15 cellular contexts compared by ENCODE assay signal in genomic region chr4:65046496-65047101, GRCh38.
DNase-seq lines count a peak whose midpoint lies in the region; ATAC-seq and TF ChIP-seq lines count a peak whose summit lies in the region.
"Had no signal": no experiment of that assay in that cellular context is flagged by ENCODE, and none has a peak within 500 bp of the region (broad histone marks: within the 10 kb centered on the region; RNA-seq: fewer than 3 reads in every experiment).

No MANE protein-coding gene starts in this region.

- H3K27me3 ChIP-seq in SJCRH30 = no peaks in the 10 kb centered on the region; the same call in 1 of the 2 replicates
- H3K27me3 ChIP-seq in foreskin keratinocyte = no peaks in the 10 kb centered on the region
- H3K27me3 ChIP-seq: cardiac muscle cell had no signal

- H3K27ac Mint-ChIP-seq in mesothelial cell of epicardium = no peak overlapping the region
- H3K27ac Mint-ChIP-seq: activated CD4-positive, alpha-beta memory T cell treated with anti-CD3 and anti-CD28 coated beads for 36 hours; stimulated activated effector memory CD8-positive, alpha-beta T cell treated with anti-CD3 and anti-CD28 coated beads, Interleukin-12 subunit alpha, Interleukin-12 subunit beta, amount 100 ng/mL, for 72 hours had no signal

- H3K4me1 ChIP-seq in SJCRH30 (peaks cover 5% of the 10 kb centered on the region; the same call in 1 of the 2 replicates), foreskin keratinocyte (no peaks in the 10 kb centered on the region)

- H3K36me3 ChIP-seq in SJCRH30 = no peaks in the 10 kb centered on the region
- H3K36me3 ChIP-seq: cardiac muscle cell had no signal

- ATAC-seq in foreskin keratinocyte (peak; percentile 88), HG03097 (IDR thresholded peaks at IDR 0.05; ENCODE audit: low FRiP score, unreplicated experiment) (no peak)
- ATAC-seq: stimulated activated effector memory CD8-positive, alpha-beta T cell treated with anti-CD3 and anti-CD28 coated beads, Interleukin-12 subunit alpha, Interleukin-12 subunit beta, amount 100 ng/mL, for 72 hours had no signal

- H3K36me3 Mint-ChIP-seq in mesothelial cell of epicardium = no peaks in the 10 kb centered on the region
- H3K36me3 Mint-ChIP-seq: activated CD4-positive, alpha-beta memory T cell treated with anti-CD3 and anti-CD28 coated beads for 36 hours; stimulated activated effector memory CD8-positive, alpha-beta T cell treated with anti-CD3 and anti-CD28 coated beads, Interleukin-12 subunit alpha, Interleukin-12 subunit beta, amount 100 ng/mL, for 72 hours had no signal

- DNase-seq in Ammon's horn (ENCODE audit: low spot score) = peak; percentile 4
- peak; percentile 34 for DNase-seq in HT1080 (ENCODE audit: low read depth)
- DNase-seq in SJCRH30 = peak; percentile 27 to 51
- peak; percentile 57 to 69 for DNase-seq in foreskin keratinocyte
- DNase-seq in NCI-H524 treated with DMSO at 0.1 percent for 48 hours (lab: John Stamatoyannopoulos, UW) = no peak
- no peak for DNase-seq in NCI-H1930 (lab: John Stamatoyannopoulos, UW)
- DNase-seq in mesothelial cell of epicardium (ENCODE audit: low spot score in 2 of 2, unreplicated experiment in 2 of 2) = no peak
- DNase-seq: activated CD4-positive, alpha-beta memory T cell treated with anti-CD3 and anti-CD28 coated beads for 36 hours; activated effector memory CD4-positive, alpha-beta T cell treated with Interleukin-2 at 50 U/mL for 16 hours; KG1; RPMI8226; stimulated activated CD4-positive, alpha-beta T cell treated with anti-CD3 and anti-CD28 coated beads, Interleukin-2, amount 100 ng/mL, for 48 hours had no signal

- no peak overlapping the region for H3K4me3 Mint-ChIP-seq in mesothelial cell of epicardium
- H3K4me3 Mint-ChIP-seq: activated CD4-positive, alpha-beta memory T cell treated with anti-CD3 and anti-CD28 coated beads for 36 hours; stimulated activated effector memory CD8-positive, alpha-beta T cell treated with anti-CD3 and anti-CD28 coated beads, Interleukin-12 subunit alpha, Interleukin-12 subunit beta, amount 100 ng/mL, for 72 hours had no signal

- peaks cover 40% of the 10 kb centered on the region for H3K4me1 Mint-ChIP-seq in mesothelial cell of epicardium
- H3K4me1 Mint-ChIP-seq: stimulated activated effector memory CD8-positive, alpha-beta T cell treated with anti-CD3 and anti-CD28 coated beads, Interleukin-12 subunit alpha, Interleukin-12 subunit beta, amount 100 ng/mL, for 72 hours had no signal

- H3K27ac ChIP-seq in SJCRH30 (no peak overlapping the region), foreskin keratinocyte (no peak overlapping the region)
- H3K27ac ChIP-seq: cardiac muscle cell had no signal

- no peaks in the 10 kb centered on the region for H3K27me3 Mint-ChIP-seq in mesothelial cell of epicardium (ENCODE audit: low read depth)
- H3K27me3 Mint-ChIP-seq: activated CD4-positive, alpha-beta memory T cell treated with anti-CD3 and anti-CD28 coated beads for 36 hours had no signal

- no peaks in the 10 kb centered on the region for H3K9me3 Mint-ChIP-seq in mesothelial cell of epicardium

- no peaks in the 10 kb centered on the region for H3K9me3 ChIP-seq in SJCRH30 (replicated peaks)

- H3K4me3 ChIP-seq in SJCRH30 = no peak overlapping the region
- H3K4me3 ChIP-seq: cardiac muscle cell had no signal

- TF ChIP-seq CTCF in foreskin keratinocyte (conservative IDR thresholded peaks at IDR 0.05) (no peak), mesothelial cell of epicardium (IDR thresholded peaks at IDR 0.05; ENCODE audit: unreplicated experiment) (no peak)

Comparison
In these comparisons a context has a peak if more than half of its experiments do, and no peak if none do; other contexts are left out.
1. DNase-seq: peak in Ammon's horn (single experiment), HT1080 (single experiment), SJCRH30 (2 of 2) and foreskin keratinocyte (2 of 2); none in NCI-H524 treated with DMSO at 0.1 percent for 48 hours (single experiment), NCI-H1930 (0 of 2) and mesothelial cell of epicardium (0 of 2).